Comparison of ENCODE assay signal across 1 cellular context in genomic region chr9:137715321-137715720, GRCh38.
TF ChIP-seq lines count a peak whose summit lies in the region.

No MANE protein-coding gene starts in this region.

TF ChIP-seq in HepG2, 621 proteins besides CTCF, POLR2A, EP300 and RAD21 (continued from another document):
- TF ChIP-seq HNF1B (CRISPR knock-in tag; IDR thresholded peaks at IDR 0.05): no peak
